8 cellular contexts compared by ENCODE assay signal in genomic region chr2:26345284-26345553, GRCh38. TPM values are rescaled to one million over a fixed set of nuclear protein-coding genes. Genes with fewer than 3 reads are reported as not detected.
A peak's percentile ranks its signal among the peaks of the same experiment; 100 is the strongest.
DNase-seq lines count a peak whose midpoint lies in the region; ATAC-seq, FAIRE-seq and TF ChIP-seq lines count a peak whose summit lies in the region.

No MANE protein-coding gene starts in this region.

- H3K9ac ChIP-seq in skeletal muscle satellite cell (ENCODE audit: low read depth, low read length) = peak overlapping the region; percentile 93

- H3K4me1 ChIP-seq in SJSA1 (replicated peaks) (peaks cover 21% of the 10 kb centered on the region), skeletal muscle satellite cell (ENCODE audit: control insufficient read depth, insufficient read depth, low read length) (peaks cover 29% of the 10 kb centered on the region)

- H3K4me2 ChIP-seq in skeletal muscle satellite cell (ENCODE audit: low read length) = peak overlapping the region; percentile 87

- TF ChIP-seq CTCF in fibroblast of the aortic adventitia (IDR thresholded peaks at IDR 0.05; ENCODE audit: insufficient read depth, low read length) = no peak

- DNase-seq in SJSA1 (ENCODE audit: low read depth in 1 of 2, low spot score in 2 of 2) (no peak), fibroblast of the aortic adventitia (ENCODE audit: low read depth) (no peak), frontal cortex (ENCODE audit: low spot score in 2 of 2) (no peak), left lobe of liver (ENCODE audit: low spot score) (no peak)

- peak; percentile 1 for ATAC-seq in GM21526 (IDR thresholded peaks at IDR 0.05; ENCODE audit: low FRiP score, unreplicated experiment)
- no peak for ATAC-seq in HG03159 (IDR thresholded peaks at IDR 0.05; ENCODE audit: unreplicated experiment)
- no peak for ATAC-seq in left lobe of liver
- ATAC-seq in GM18873 (IDR thresholded peaks at IDR 0.05; ENCODE audit: low FRiP score, unreplicated experiment) = no peak

- peak overlapping the region; percentile 72 for H3K4me3 ChIP-seq in SJSA1
- H3K4me3 ChIP-seq in fibroblast of the aortic adventitia (ENCODE audit: low read depth, low read length) = peak overlapping the region; percentile 91
- peak overlapping the region; percentile 88 for H3K4me3 ChIP-seq in skeletal muscle satellite cell (ENCODE audit: low read length)

- H3K9me3 ChIP-seq in SJSA1 (replicated peaks) (no peaks in the 10 kb centered on the region), skeletal muscle satellite cell (replicated peaks; ENCODE audit: low read length) (no peaks in the 10 kb centered on the region)

- H3K36me3 ChIP-seq in SJSA1 (no peaks in the 10 kb centered on the region), skeletal muscle satellite cell (ENCODE audit: insufficient read depth, low read length) (peaks cover 3% of the 10 kb centered on the region)

- FAIRE-seq in frontal cortex (lab: Jason Lieb, UNC) = no peak

- H3K27me3 ChIP-seq in SJSA1 (replicated peaks) (no peaks in the 10 kb centered on the region), skeletal muscle satellite cell (ENCODE audit: control insufficient read depth, insufficient read depth, low read length) (no peaks in the 10 kb centered on the region)

- peak overlapping the region; percentile 45 for H3K27ac ChIP-seq in SJSA1

RNA-seq across cellular contexts. Expression of gene SELENOI, which starts 0.7 kb away (rescaled TPM):
- 10.1 and 17.6 TPM in 2 replicates for total RNA-seq in SJSA1 (2014; rRNA removed; shearing (Covaris generic))
- total RNA-seq in fibroblast of the aortic adventitia (ENCODE audit: low replicate concordance) = 13.1 and 14.6 TPM in 2 replicates
- total RNA-seq in skeletal muscle satellite cell (2012; rRNA removed) = 25.3 and 25.9 TPM in 2 replicates
- total RNA-seq in frontal cortex = 63.6 TPM
- 26.4 TPM for total RNA-seq in left lobe of liver

RNA-seq across cellular contexts. Expression of gene ADGRF3, which starts 1.4 kb away (rescaled TPM):
- 0.18 and 1.1 TPM in 2 replicates for total RNA-seq in SJSA1 (2014; rRNA removed; shearing (Covaris generic))
- total RNA-seq in fibroblast of the aortic adventitia (ENCODE audit: low replicate concordance) = 0.09 TPM in 1 of 2 replicates, not detected in the other
- under 0.01 TPM in 1 of 2 replicates, not detected in the other for total RNA-seq in skeletal muscle satellite cell (2012; rRNA removed)
- total RNA-seq in frontal cortex = under 0.01 TPM
- 0.23 TPM for total RNA-seq in left lobe of liver

RNA-seq across cellular contexts. Expression of gene DRC1, which starts 56.5 kb away (rescaled TPM):
- not detected in 2 replicates for total RNA-seq in SJSA1 (2014; rRNA removed; shearing (Covaris generic))
- total RNA-seq in fibroblast of the aortic adventitia (ENCODE audit: low replicate concordance) (not detected in 2 replicates), frontal cortex (9.0 TPM), left lobe of liver (not detected)
- total RNA-seq in skeletal muscle satellite cell (2012; rRNA removed) = 0.22 and 1.0 TPM in 2 replicates
